8 cellular contexts compared by ENCODE assay signal in the genomic region with DNA sequence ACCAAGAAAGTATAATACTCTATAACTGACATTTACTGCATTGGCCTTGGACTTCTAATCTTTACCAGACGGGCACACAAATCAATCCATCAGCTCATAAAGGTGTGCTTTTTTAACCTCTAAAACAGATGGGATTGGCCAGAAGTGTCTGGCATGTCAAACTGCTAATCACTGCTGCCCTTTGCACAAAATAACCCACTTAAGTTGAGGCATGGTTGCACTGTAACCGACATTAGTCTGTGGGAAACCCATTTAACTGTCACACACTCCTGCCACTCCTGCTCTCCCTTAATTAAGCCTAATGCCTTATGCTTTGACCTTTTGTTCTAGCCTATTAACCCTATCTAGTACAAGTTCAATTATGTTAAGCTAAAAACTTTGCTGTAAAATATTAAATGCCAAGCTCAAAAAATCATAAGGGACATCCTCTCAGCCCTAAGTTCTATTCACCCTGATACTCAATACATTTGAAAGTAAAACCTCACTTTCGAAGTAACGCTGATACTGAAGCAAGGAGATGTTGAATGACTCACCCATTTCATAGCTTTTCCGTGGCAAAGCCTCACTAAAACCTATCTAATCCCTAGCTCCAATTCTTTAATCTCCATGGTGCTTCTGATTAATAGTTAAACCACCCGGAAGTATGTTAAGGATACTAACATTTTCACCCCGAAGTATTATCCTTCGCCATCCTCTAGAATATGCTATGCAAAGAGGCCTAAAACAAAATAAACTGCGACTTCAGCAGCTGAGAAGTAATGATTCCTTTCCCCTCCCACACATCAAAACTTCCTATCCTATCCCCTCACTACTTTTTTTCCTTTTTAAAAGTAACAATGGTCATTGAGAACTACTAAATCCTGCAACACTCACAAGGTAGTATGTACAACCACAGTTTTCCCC. TPM values are rescaled to one million over a fixed set of nuclear protein-coding genes. Genes with fewer than 3 reads are reported as not detected.
A peak's percentile ranks its signal among the peaks of the same experiment; 100 is the strongest.
DNase-seq lines count a peak whose midpoint lies in the region; ATAC-seq, FAIRE-seq and TF ChIP-seq lines count a peak whose summit lies in the region.

No MANE protein-coding gene starts in this region.

- intact Hi-C loops in left cardiac atrium (cut with DNase I) = no loop called here
- intact Hi-C loops in left ventricle myocardium inferior (cut with micrococcal nuclease) = no loop called here
- intact Hi-C loops in pancreas (cut with DNase I) = no loop called here
- intact Hi-C loops in prostate gland (cut with DNase I) = no loop called here

- H3K4me3 ChIP-seq in left ventricle myocardium inferior (no peak overlapping the region), pancreas (no peak overlapping the region), prostate gland (no peak overlapping the region)

- peaks cover 29% of the 10 kb centered on the region for H3K4me1 Mint-ChIP-seq in chondrocyte (ENCODE audit: low read depth)

- WGBS in pancreas, 2 donors = 34 to 42% methylated on average over 9 of the region's 9 CpGs
- WGBS in prostate gland = 57% methylated on average over 9 of the region's 9 CpGs

- H3K9me3 Mint-ChIP-seq in chondrocyte (ENCODE audit: low read depth) = peaks cover 1% of the 10 kb centered on the region

- no peak overlapping the region for H3K27ac ChIP-seq in left ventricle myocardium inferior (replicated peaks)
- H3K27ac ChIP-seq in pancreas = peak overlapping the region in 1 of 4 donors; percentile 39
- H3K27ac ChIP-seq in prostate gland = peak overlapping the region in 1 of 2 donors; percentile 37

- no peak for TF ChIP-seq POLR2A in prostate gland (IDR thresholded peaks at IDR 0.05)

- H3K9me3 ChIP-seq in left ventricle myocardium inferior (replicated peaks) (peaks cover 5% of the 10 kb centered on the region), pancreas (no peaks in the 10 kb centered on the region), prostate gland (no peaks in the 10 kb centered on the region)

- no peak overlapping the region for H3K4me3 Mint-ChIP-seq in chondrocyte (ENCODE audit: unreplicated experiment)

- peak; percentile 71 for FAIRE-seq in pancreas (lab: Jason Lieb, UNC)
- no peak for FAIRE-seq in urothelium cell line (lab: Jason Lieb, UNC)

- H3K4me1 ChIP-seq in left ventricle myocardium inferior (peaks cover 94% of the 10 kb centered on the region), pancreas (peaks cover 32 to 66% (median 64%) of the 10 kb centered on the region in 3 donors), prostate gland (replicated peaks) (peaks cover 18% of the 10 kb centered on the region)

- H3K36me3 ChIP-seq in left ventricle myocardium inferior (no peaks in the 10 kb centered on the region), pancreas (no peaks in the 10 kb centered on the region), prostate gland (no peaks in the 10 kb centered on the region)

- TF ChIP-seq CTCF in left ventricle myocardium inferior (IDR thresholded peaks at IDR 0.05; ENCODE audit: borderline replicate concordance) (no peak), pancreas (IDR thresholded peaks at IDR 0.05) (no peak), chondrocyte (IDR thresholded peaks at IDR 0.05) (no peak), prostate gland (IDR thresholded peaks at IDR 0.05) (no peak)

- no peaks in the 10 kb centered on the region for H3K27me3 Mint-ChIP-seq in chondrocyte (ENCODE audit: low read depth)

- peak; percentile 15 to 16 for ATAC-seq in left cardiac atrium
- peak; percentile 75 for ATAC-seq in HG03378 (IDR thresholded peaks at IDR 0.05; ENCODE audit: unreplicated experiment)
- ATAC-seq in pancreas = peak; percentile 41 to 77 (median 68)

- H3K27me3 ChIP-seq in left ventricle myocardium inferior (ENCODE audit: low read depth) = no peaks in the 10 kb centered on the region
- no peaks in the 10 kb centered on the region for H3K27me3 ChIP-seq in pancreas
- no peaks in the 10 kb centered on the region for H3K27me3 ChIP-seq in prostate gland (replicated peaks; ENCODE audit: insufficient read depth)

- H3K27ac Mint-ChIP-seq in chondrocyte (ENCODE audit: unreplicated experiment) = no peak overlapping the region

- DNase-seq in left cardiac atrium (no peak), left ventricle myocardium inferior (no peak), astrocyte of the hippocampus (ENCODE audit: low read depth, low spot score) (peak; percentile 40), pancreas (no peak), chondrocyte (ENCODE audit: low spot score) (no peak), urothelium cell line (ENCODE audit: low spot score) (no peak), prostate gland (ENCODE audit: low spot score) (no peak)

- H3K36me3 Mint-ChIP-seq in chondrocyte (ENCODE audit: low read depth) = no peaks in the 10 kb centered on the region

RNA-seq across cellular contexts. Expression of gene NRIP1, which starts 12.9 kb away (rescaled TPM):
- total RNA-seq in left cardiac atrium (10 to 100 TPM; 30.1 to 36.4 TPM), left ventricle myocardium inferior (16.8 TPM), pancreas (10 to 100 TPM; 23.4 to 33.5 (median 25.1) TPM), chondrocyte (22.4 to 23.6 TPM (median 22.6 TPM) in 3 replicates), prostate gland (10 to 100 TPM; 29.3 to 43.1 TPM)
- polyA plus RNA-seq in pancreas = 1 to 10 TPM; 3.7 to 4.2 TPM

Comparison
In these comparisons a context has a peak if more than half of its experiments do, and no peak if none do; other contexts are left out.
1. ATAC-seq: peak in every context shown above with its lines; median percentile 75 in HG03378; 68 in pancreas; 16 in left cardiac atrium.